ENCODE assay signal across 18 cellular contexts in genomic region chr4:123249821-123250220, GRCh38.
A peak's percentile ranks its signal among the peaks of the same experiment; 100 is the strongest.
DNase-seq lines count a peak whose midpoint lies in the region; ATAC-seq and TF ChIP-seq lines count a peak whose summit lies in the region.
"Had no signal": no experiment of that assay in that cellular context is flagged by ENCODE, and none has a peak within 500 bp of the region (broad histone marks: within the 10 kb centered on the region; RNA-seq: fewer than 3 reads in every experiment).

No MANE protein-coding gene starts in this region.

- H3K9me3 ChIP-seq in Loucy (ENCODE audit: insufficient read depth, low read depth, low read length) (no peaks in the 10 kb centered on the region), ascending aorta (no peaks in the 10 kb centered on the region), stomach (no peaks in the 10 kb centered on the region)
- H3K9me3 ChIP-seq: BE2C, SJCRH30 had no signal

- no peak for TF ChIP-seq EP300 in stomach (IDR thresholded peaks at IDR 0.05)

- H3K27me3 ChIP-seq in Loucy (ENCODE audit: insufficient read depth, low read length, poor library complexity, severe bottlenecking), result no peaks in the 10 kb centered on the region
- no peaks in the 10 kb centered on the region for H3K27me3 ChIP-seq in ascending aorta
- H3K27me3 ChIP-seq in stomach, result no peaks in the 10 kb centered on the region
- H3K27me3 ChIP-seq: BE2C, SJCRH30 had no signal

- H3K36me3 ChIP-seq in Loucy (ENCODE audit: insufficient read depth, low read length) (no peaks in the 10 kb centered on the region), ascending aorta (no peaks in the 10 kb centered on the region), stomach (no peaks in the 10 kb centered on the region)
- H3K36me3 ChIP-seq: BE2C had no signal

- intact Hi-C loops in ascending aorta (cut with DNase I), result no loop called here
- intact Hi-C loops in left colon (cut with DNase I, micrococcal nuclease), result no loop called here
- intact Hi-C loops in stomach (cut with DNase I; ENCODE audit: low total_unique reads), result no loop called here

- ATAC-seq in left colon, result peak; percentile 61
- no peak for ATAC-seq in HG03196 (IDR thresholded peaks at IDR 0.05; ENCODE audit: unreplicated experiment)
- ATAC-seq in HG03280 (IDR thresholded peaks at IDR 0.05; ENCODE audit: unreplicated experiment), result no peak
- ATAC-seq: HCT116 had no signal

- no peak overlapping the region for H3K4me2 ChIP-seq in Loucy (ENCODE audit: low read depth, low read length, poor library complexity, severe bottlenecking)

- H3K27ac ChIP-seq in ascending aorta (peak overlapping the region; percentile 21 to 22), stomach (peak overlapping the region in 4 of 5 donors; percentile 8 to 70 (median 60))
- H3K27ac ChIP-seq: SJCRH30 had no signal

- WGBS in stomach, 5 donors, result 30 to 63% (median 43%) methylated on average over 1 of the region's 1 CpG

- H3K9ac ChIP-seq in Loucy (ENCODE audit: low read depth, low read length, poor library complexity, severe bottlenecking), result peak overlapping the region; percentile 7

- H3K9me2 ChIP-seq in Loucy (replicated peaks; ENCODE audit: low read depth, low read length), result no peaks in the 10 kb centered on the region

- TF ChIP-seq POLR2A in stomach (IDR thresholded peaks at IDR 0.05), result no peak

- no peak overlapping the region for H3K4me3 ChIP-seq in Loucy (ENCODE audit: low read length, poor library complexity, severe bottlenecking)
- no peak overlapping the region for H3K4me3 ChIP-seq in ascending aorta
- no peak overlapping the region for H3K4me3 ChIP-seq in stomach
- H3K4me3 ChIP-seq: SJCRH30 had no signal

- DNase-seq in ascending aorta (ENCODE audit: low spot score in 2 of 2) (no peak), left colon (no peak), stomach (no peak)
- DNase-seq in activated T-cell treated with anti-CD3 and anti-CD28 coated beads, Interleukin-2, amount 50 U/mL, for 48 hours, result no peak
- DNase-seq: BE2C; CD4-positive, alpha-beta T cell; COR-L47; DMS79 treated with DMSO at 0.1 percent for 48 hours; KG1; NCI-H1092 treated with DMSO at 0.1 percent for 48 hours; NCI-H2029 treated with DMSO at 0.1 percent for 48 hours; NCI-H226; NCI-H774; SJCRH30 had no signal

- TF ChIP-seq CTCF in Loucy (conservative IDR thresholded peaks at IDR 0.05; ENCODE audit: low read length) (no peak), ascending aorta (IDR thresholded peaks at IDR 0.05) (no peak), stomach (IDR thresholded peaks at IDR 0.05) (no peak)

- H3K4me1 ChIP-seq in Loucy (ENCODE audit: insufficient read depth, low read length, poor library complexity, severe bottlenecking), result peaks cover 59% of the 10 kb centered on the region
- peaks cover 0 to 14% of the 10 kb centered on the region in 2 donors for H3K4me1 ChIP-seq in ascending aorta
- peaks cover 0 to 36% (median 20%) of the 10 kb centered on the region in 4 donors for H3K4me1 ChIP-seq in stomach
- H3K4me1 ChIP-seq: SJCRH30 had no signal

- no peaks in the 10 kb centered on the region for H3K79me2 ChIP-seq in Loucy (ENCODE audit: insufficient read depth, low read length)

- H2AFZ ChIP-seq in Loucy (ENCODE audit: low read length), result no peak overlapping the region

- 0 out of 2 replicates have a peak, but pooled peaks cover 2% of the 10 kb centered on the region for H3F3A ChIP-seq in Loucy (ENCODE audit: low read depth)

- H4K20me1 ChIP-seq in Loucy (ENCODE audit: insufficient read depth, low read length, poor library complexity, severe bottlenecking), result no peaks in the 10 kb centered on the region
